In genomic region chr10:13658864-13659685, GRCh38 we compare ENCODE assay signal across 10 cellular contexts.
A peak's percentile ranks its signal among the peaks of the same experiment; 100 is the strongest.
DNase-seq lines count a peak whose midpoint lies in the region; ATAC-seq and TF ChIP-seq lines count a peak whose summit lies in the region.
"Had no signal": no experiment of that assay in that cellular context is flagged by ENCODE, and none has a peak within 500 bp of the region (broad histone marks: within the 10 kb centered on the region; RNA-seq: fewer than 3 reads in every experiment).

No MANE protein-coding gene starts in this region.

- peaks cover 11% of the 10 kb centered on the region for H3K4me1 Mint-ChIP-seq in CD4-positive, alpha-beta T cell (ENCODE audit: low read depth)

- ATAC-seq in heart right ventricle (peak; percentile 28 to 85 (median 74)), HG03175 (IDR thresholded peaks at IDR 0.05; ENCODE audit: unreplicated experiment) (no peak), HG03378 (IDR thresholded peaks at IDR 0.05; ENCODE audit: unreplicated experiment) (no peak), GM19467 (IDR thresholded peaks at IDR 0.05; ENCODE audit: unreplicated experiment) (no peak)
- ATAC-seq in CD4-positive, alpha-beta T cell (ENCODE audit: poor library complexity): no peak

- no peaks in the 10 kb centered on the region for H3K9me3 Mint-ChIP-seq in CD4-positive, alpha-beta T cell
- H3K9me3 Mint-ChIP-seq: dendritic cell treated with granulocyte-macrophage colony-stimulating factor and Interleukin-4, amounts not matched to agents 40 ng/mL and 50 ng/mL, for 4 days had no signal

- peak overlapping the region in 9 of 10 donors; percentile 24 to 79 (median 66) for H3K27ac ChIP-seq in heart right ventricle
- no peak overlapping the region for H3K27ac ChIP-seq in CD4-positive, alpha-beta T cell (ENCODE audit: low read depth, low read length)
- H3K27ac ChIP-seq: KMS-11 had no signal

- H3K4me3 ChIP-seq in adipocyte (ENCODE audit: low read length): peak overlapping the region; percentile 23
- H3K4me3 ChIP-seq in heart right ventricle: peak overlapping the region in 1 of 10 donors; percentile 18

- H3K4me1 ChIP-seq in adipocyte (ENCODE audit: control insufficient read depth, insufficient read depth, low read length) (peaks cover 20% of the 10 kb centered on the region), heart right ventricle (peaks cover 8 to 46% (median 22%) of the 10 kb centered on the region in 9 donors)

- H3K36me3 Mint-ChIP-seq in CD4-positive, alpha-beta T cell (ENCODE audit: low read depth): no peaks in the 10 kb centered on the region

- CTCF ChIA-PET in CD4-positive, alpha-beta T cell (lab: Charles Lee): interaction anchor here (0.9 kb wide), 1 partner anchor 1219 kb away, joined by 3 read pairs; no protein-coding TSS in a partner anchor

- H3K9ac ChIP-seq in adipocyte (ENCODE audit: low read length): peak overlapping the region; percentile 57
- H3K9ac ChIP-seq: KMS-11 had no signal

- intact Hi-C loops in heart right ventricle (cut with DNase I): loop anchor here in 4 of 10 donors (2.0 to 10.0 kb wide), 3 partner anchors 116 to 436 kb away; no protein-coding TSS in a partner anchor
- intact Hi-C loops in CD4-positive, alpha-beta T cell (cut with DNase I, micrococcal nuclease): loop anchor here in 1 of 2 experiments (2.0 kb wide), 1 partner anchor 436 kb away; no protein-coding TSS in a partner anchor

- POLR2A ChIA-PET in CD4-positive, alpha-beta T cell (lab: Charles Lee): no interaction called here

- H3K27me3 ChIP-seq in adipocyte (replicated peaks; ENCODE audit: control insufficient read depth, insufficient read depth, low read length) (no peaks in the 10 kb centered on the region), heart right ventricle (no peaks in the 10 kb centered on the region)
- no peaks in the 10 kb centered on the region for H3K27me3 ChIP-seq in CD4-positive, alpha-beta T cell (ENCODE audit: control insufficient read depth, insufficient read depth, low read length)

- H3K27me3 Mint-ChIP-seq in CD4-positive, alpha-beta T cell: no peaks in the 10 kb centered on the region

- TF ChIP-seq CTCF in heart right ventricle (IDR thresholded peaks at IDR 0.05): no peak
- TF ChIP-seq CTCF in CD4-positive, alpha-beta T cell (IDR thresholded peaks at IDR 0.05): no peak

- DNase-seq in GM19238 (ENCODE audit: insufficient read length, low spot score) (peak; percentile 34), adipocyte (ENCODE audit: low read depth) (no peak), heart right ventricle (peak; percentile 65 to 66), retina (peak; percentile 44)
- no peak for DNase-seq in CD4-positive, alpha-beta T cell

- WGBS in heart right ventricle, 2 donors: 37 to 58% methylated on average over 21 of the region's 21 CpGs

- peaks cover 85% of the 10 kb centered on the region for H3K36me3 ChIP-seq in adipocyte (ENCODE audit: control insufficient read depth, insufficient read depth, low read length, severe bottlenecking)
- peaks cover 0 to 100% (median 39%) of the 10 kb centered on the region in 9 donors for H3K36me3 ChIP-seq in heart right ventricle

- H3K9me3 ChIP-seq in adipocyte (ENCODE audit: control insufficient read depth, low read length): no peaks in the 10 kb centered on the region
- no peaks in the 10 kb centered on the region for H3K9me3 ChIP-seq in heart right ventricle
- no peaks in the 10 kb centered on the region for H3K9me3 ChIP-seq in CD4-positive, alpha-beta T cell (ENCODE audit: control insufficient read depth, low read length)

- no peak overlapping the region for H3K4me3 Mint-ChIP-seq in CD4-positive, alpha-beta T cell
- H3K4me3 Mint-ChIP-seq: dendritic cell treated with granulocyte-macrophage colony-stimulating factor and Interleukin-4, amounts not matched to agents 40 ng/mL and 50 ng/mL, for 4 days had no signal

- H3K27ac Mint-ChIP-seq in CD4-positive, alpha-beta T cell: no peak overlapping the region
- H3K27ac Mint-ChIP-seq: dendritic cell treated with granulocyte-macrophage colony-stimulating factor and Interleukin-4, amounts not matched to agents 40 ng/mL and 50 ng/mL, for 4 days had no signal

Comparison
In these comparisons a context has a peak if more than half of its experiments do, and no peak if none do; other contexts are left out.
1. DNase-seq: peak in GM19238 (single experiment), heart right ventricle (2 of 2) and retina (single experiment); none in adipocyte (single experiment) and CD4-positive, alpha-beta T cell (0 of 10).
2. ATAC-seq: peak in heart right ventricle (8 of 8); none in HG03175 (single experiment), HG03378 (single experiment), GM19467 (single experiment) and CD4-positive, alpha-beta T cell (single experiment).